ENCODE assay signal across 13 cellular contexts in genomic region chr2:95392730-95393455, GRCh38.
DNase-seq lines count a peak whose midpoint lies in the region; ATAC-seq and TF ChIP-seq lines count a peak whose summit lies in the region.
"Had no signal": no experiment of that assay in that cellular context is flagged by ENCODE, and none has a peak within 500 bp of the region (broad histone marks: within the 10 kb centered on the region; RNA-seq: fewer than 3 reads in every experiment).

No MANE protein-coding gene starts in this region.

- H3K36me3 ChIP-seq in RWPE2 (ENCODE audit: low read depth) = no peaks in the 10 kb centered on the region

- TF ChIP-seq CTCF in 22Rv1 (IDR thresholded peaks at IDR 0.05) (peak; percentile 29), GM12872 (IDR thresholded peaks at IDR 0.05; ENCODE audit: insufficient read depth, low read depth, low read length) (peak; percentile 39; the same call in 2 of the 3 replicates), RWPE2 (IDR thresholded peaks at IDR 0.05; ENCODE audit: poor library complexity, severe bottlenecking) (no peak)

- no peaks in the 10 kb centered on the region for H3K27me3 ChIP-seq in RWPE2 (ENCODE audit: insufficient read depth, poor library complexity, severe bottlenecking)

- DNase-seq in RWPE2 (ENCODE audit: low spot score) (peak; percentile 17), islet precursor cell (peak; percentile 51), Kasumi-1 (lab: John Stamatoyannopoulos, UW) (no peak), glomerular visceral epithelial cell (ENCODE audit: extremely low spot score) (no peak), HUDEP-2 (lab: John Stamatoyannopoulos, UW; ENCODE audit: unreplicated experiment in 76 of 76) (no peak)
- DNase-seq in stimulated activated CD4-positive, alpha-beta T cell treated with anti-CD3 and anti-CD28 coated beads, Interleukin-4, amount 100 ng/mL, for 24 hours = no peak
- DNase-seq: activated CD4-positive, alpha-beta T cell treated with anti-CD3 and anti-CD28 coated beads for 48 hours; activated T-cell treated with anti-CD3 and anti-CD28 coated beads, Interleukin-2, amount 50 U/mL, for 24 hours; DMS153; NCI-H1694; NCI-H524 had no signal

- no peak overlapping the region for H3K4me3 ChIP-seq in RWPE2 (ENCODE audit: severe bottlenecking)

- H3K27ac ChIP-seq in 22Rv1 (no peak overlapping the region), RWPE2 (ENCODE audit: poor library complexity, severe bottlenecking) (no peak overlapping the region)

- no peak for ATAC-seq in RWPE2 (ENCODE audit: low read depth)

- H3K9me3 ChIP-seq in RWPE2 (ENCODE audit: severe bottlenecking) = no peaks in the 10 kb centered on the region

- H3K4me1 ChIP-seq in RWPE2 (ENCODE audit: insufficient read depth, poor library complexity, severe bottlenecking) = no peaks in the 10 kb centered on the region

Comparison
In these comparisons a context has a peak if more than half of its experiments do, and no peak if none do; other contexts are left out.
1. DNase-seq: peak in RWPE2 (single experiment) and islet precursor cell (single experiment); none in stimulated activated CD4-positive, alpha-beta T cell treated with anti-CD3 and anti-CD28 coated beads, Interleukin-4, amount 100 ng/mL, for 24 hours (single experiment), Kasumi-1 (0 of 2), glomerular visceral epithelial cell (single experiment) and HUDEP-2 (0 of 76).